ENCODE assay signal across 10 cellular contexts in the genomic region with DNA sequence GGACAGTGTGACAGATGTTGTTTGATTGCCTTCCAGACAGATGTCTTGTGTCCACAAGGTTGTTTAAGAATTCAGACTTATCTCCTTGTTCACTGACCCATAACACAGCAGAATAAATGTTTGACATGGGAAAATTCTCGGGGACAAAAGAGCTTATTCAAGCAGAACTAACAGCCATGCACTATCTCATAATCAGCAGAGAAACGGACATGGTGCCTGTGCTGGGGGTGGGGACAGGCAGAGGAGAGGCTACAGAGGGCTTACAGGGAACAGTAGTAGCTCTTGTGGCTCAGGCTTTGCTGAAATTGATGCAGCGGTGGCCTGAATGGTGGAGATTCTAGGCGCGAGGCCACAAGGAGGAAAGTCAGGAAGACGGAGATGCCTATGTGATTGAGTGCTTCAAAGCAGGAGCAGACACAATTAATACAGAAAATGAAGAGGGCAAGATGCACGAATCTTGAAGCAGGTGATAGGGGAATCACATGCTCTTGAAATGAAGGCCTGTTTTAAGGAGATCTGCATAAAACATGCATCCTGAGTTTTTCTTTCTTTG.
DNase-seq lines count a peak whose midpoint lies in the region; ATAC-seq and TF ChIP-seq lines count a peak whose summit lies in the region.
"Had no signal": no experiment of that assay in that cellular context is flagged by ENCODE, and none has a peak within 500 bp of the region (broad histone marks: within the 10 kb centered on the region; RNA-seq: fewer than 3 reads in every experiment).

No MANE protein-coding gene starts in this region.

- no peak for TF ChIP-seq POLR2A in adrenal gland (IDR thresholded peaks at IDR 0.05)

- H3K27ac Mint-ChIP-seq in neural crest cell (ENCODE audit: unreplicated experiment) = no peak overlapping the region
- no peak overlapping the region for H3K27ac Mint-ChIP-seq in activated CD4-positive, alpha-beta memory T cell treated with anti-CD3 and anti-CD28 coated beads, Interleukin-2, amount 10 ng/mL, durations not matched to agents 7 days and 5 days
- H3K27ac Mint-ChIP-seq in activated naive CD8-positive, alpha-beta T cell treated with anti-CD3 and anti-CD28 coated beads for 36 hours = no peak overlapping the region
- H3K27ac Mint-ChIP-seq: activated CD4-positive, alpha-beta memory T cell treated with anti-CD3 and anti-CD28 coated beads for 36 hours had no signal

- peaks cover 22% of the 10 kb centered on the region for H3K4me1 Mint-ChIP-seq in neural crest cell
- peaks cover 49% of the 10 kb centered on the region for H3K4me1 Mint-ChIP-seq in activated CD4-positive, alpha-beta memory T cell treated with anti-CD3 and anti-CD28 coated beads, Interleukin-2, amount 10 ng/mL, durations not matched to agents 7 days and 5 days
- peaks cover 32% of the 10 kb centered on the region for H3K4me1 Mint-ChIP-seq in activated naive CD8-positive, alpha-beta T cell treated with anti-CD3 and anti-CD28 coated beads for 36 hours

- H3K27ac ChIP-seq in adrenal gland = no peak overlapping the region

- H3K27me3 ChIP-seq in HAP-1 (ENCODE audit: low read depth) = no peaks in the 10 kb centered on the region
- no peaks in the 10 kb centered on the region for H3K27me3 ChIP-seq in adrenal gland

- H3K27me3 Mint-ChIP-seq in neural crest cell (ENCODE audit: low read depth) = peaks cover 88% of the 10 kb centered on the region
- H3K27me3 Mint-ChIP-seq in activated CD4-positive, alpha-beta memory T cell treated with anti-CD3 and anti-CD28 coated beads, Interleukin-2, amount 10 ng/mL, durations not matched to agents 7 days and 5 days = no peaks in the 10 kb centered on the region
- H3K27me3 Mint-ChIP-seq in activated naive CD8-positive, alpha-beta T cell treated with anti-CD3 and anti-CD28 coated beads for 36 hours = no peaks in the 10 kb centered on the region
- H3K27me3 Mint-ChIP-seq: activated CD4-positive, alpha-beta memory T cell treated with anti-CD3 and anti-CD28 coated beads for 36 hours; brain had no signal

- in situ Hi-C loops in HAP-1 (cut with MboI; ENCODE audit: low sequenced_read_pairs) = no loop called here

- H3K9me3 Mint-ChIP-seq in neural crest cell = no peaks in the 10 kb centered on the region
- H3K9me3 Mint-ChIP-seq in activated CD4-positive, alpha-beta memory T cell treated with anti-CD3 and anti-CD28 coated beads, Interleukin-2, amount 10 ng/mL, durations not matched to agents 7 days and 5 days = peaks cover 9% of the 10 kb centered on the region
- peaks cover 7% of the 10 kb centered on the region for H3K9me3 Mint-ChIP-seq in activated naive CD8-positive, alpha-beta T cell treated with anti-CD3 and anti-CD28 coated beads for 36 hours
- H3K9me3 Mint-ChIP-seq: activated CD4-positive, alpha-beta memory T cell treated with anti-CD3 and anti-CD28 coated beads for 36 hours had no signal

- peak; percentile 92 for ATAC-seq in GM18511 (IDR thresholded peaks at IDR 0.05; ENCODE audit: unreplicated experiment)

- POLR2A ChIA-PET in activated CD4-positive, alpha-beta memory T cell treated with anti-CD3 and anti-CD28 coated beads, Interleukin-2, amount 10 ng/mL, durations not matched to agents 7 days and 5 days (lab: Charles Lee) = interaction anchor here (2.2 kb wide), 1 partner anchor 7 kb away, joined by 7 read pairs; no protein-coding TSS in a partner anchor

- H3K4me3 ChIP-seq in HAP-1 (no peak overlapping the region), adrenal gland (no peak overlapping the region)

- intact Hi-C loops in adrenal gland (cut with DNase I) = no loop called here

- CTCF ChIA-PET in activated CD4-positive, alpha-beta memory T cell treated with anti-CD3 and anti-CD28 coated beads, Interleukin-2, amount 10 ng/mL, durations not matched to agents 7 days and 5 days (lab: Charles Lee) = no interaction called here

- 60 to 63% (median 60%) methylated on average over 7 of the region's 7 CpGs for WGBS in adrenal gland, 4 donors

- H3K9me3 ChIP-seq in HAP-1 = no peaks in the 10 kb centered on the region
- no peaks in the 10 kb centered on the region for H3K9me3 ChIP-seq in adrenal gland (replicated peaks in 1 of 3)

- DNase-seq in HAP-1 (ENCODE audit: low spot score in 2 of 2) (peak; percentile 23 to 43), NCI-H2227 treated with DMSO at 0.1 percent for 48 hours (lab: John Stamatoyannopoulos, UW) (peak; percentile 35), neural crest cell (ENCODE audit: low read depth, low spot score) (peak; percentile 29), adrenal gland (no peak)
- no peak for DNase-seq in activated CD4-positive, alpha-beta memory T cell treated with anti-CD3 and anti-CD28 coated beads, Interleukin-2, amount 10 ng/mL, durations not matched to agents 7 days and 5 days
- no peak for DNase-seq in activated naive CD8-positive, alpha-beta T cell treated with anti-CD3 and anti-CD28 coated beads for 36 hours
- DNase-seq: activated CD4-positive, alpha-beta memory T cell treated with anti-CD3 and anti-CD28 coated beads for 36 hours; NCI-H82 had no signal

- TF ChIP-seq CTCF in neural crest cell (conservative IDR thresholded peaks at IDR 0.05) (no peak), adrenal gland (IDR thresholded peaks at IDR 0.05) (no peak)

- no peaks in the 10 kb centered on the region for H3K36me3 Mint-ChIP-seq in neural crest cell (ENCODE audit: low read depth)
- peaks cover 32% of the 10 kb centered on the region for H3K36me3 Mint-ChIP-seq in activated CD4-positive, alpha-beta memory T cell treated with anti-CD3 and anti-CD28 coated beads, Interleukin-2, amount 10 ng/mL, durations not matched to agents 7 days and 5 days (ENCODE audit: low read depth)
- peaks cover 13% of the 10 kb centered on the region for H3K36me3 Mint-ChIP-seq in activated naive CD8-positive, alpha-beta T cell treated with anti-CD3 and anti-CD28 coated beads for 36 hours
- H3K36me3 Mint-ChIP-seq: activated CD4-positive, alpha-beta memory T cell treated with anti-CD3 and anti-CD28 coated beads for 36 hours; brain had no signal

- H3K4me1 ChIP-seq in HAP-1 = peaks cover 4% of the 10 kb centered on the region
- H3K4me1 ChIP-seq in adrenal gland (replicated peaks in 1 of 2) = no peaks in the 10 kb centered on the region

- no peak overlapping the region for H3K4me3 Mint-ChIP-seq in neural crest cell
- H3K4me3 Mint-ChIP-seq in activated CD4-positive, alpha-beta memory T cell treated with anti-CD3 and anti-CD28 coated beads, Interleukin-2, amount 10 ng/mL, durations not matched to agents 7 days and 5 days = no peak overlapping the region
- H3K4me3 Mint-ChIP-seq in activated naive CD8-positive, alpha-beta T cell treated with anti-CD3 and anti-CD28 coated beads for 36 hours = no peak overlapping the region
- H3K4me3 Mint-ChIP-seq: activated CD4-positive, alpha-beta memory T cell treated with anti-CD3 and anti-CD28 coated beads for 36 hours had no signal

- H3K36me3 ChIP-seq in HAP-1 (replicated peaks) = no peaks in the 10 kb centered on the region
- H3K36me3 ChIP-seq in adrenal gland (replicated peaks in 1 of 2) = no peaks in the 10 kb centered on the region

Comparison
In these comparisons a context has a peak if more than half of its experiments do, and no peak if none do; other contexts are left out.
1. DNase-seq: peak in HAP-1 (2 of 2), NCI-H2227 treated with DMSO at 0.1 percent for 48 hours (single experiment) and neural crest cell (single experiment); none in activated CD4-positive, alpha-beta memory T cell treated with anti-CD3 and anti-CD28 coated beads, Interleukin-2, amount 10 ng/mL, durations not matched to agents 7 days and 5 days (single experiment), adrenal gland (0 of 7) and activated naive CD8-positive, alpha-beta T cell treated with anti-CD3 and anti-CD28 coated beads for 36 hours (single experiment).